ENCODE assay signal across 9 cellular contexts in the genomic region with DNA sequence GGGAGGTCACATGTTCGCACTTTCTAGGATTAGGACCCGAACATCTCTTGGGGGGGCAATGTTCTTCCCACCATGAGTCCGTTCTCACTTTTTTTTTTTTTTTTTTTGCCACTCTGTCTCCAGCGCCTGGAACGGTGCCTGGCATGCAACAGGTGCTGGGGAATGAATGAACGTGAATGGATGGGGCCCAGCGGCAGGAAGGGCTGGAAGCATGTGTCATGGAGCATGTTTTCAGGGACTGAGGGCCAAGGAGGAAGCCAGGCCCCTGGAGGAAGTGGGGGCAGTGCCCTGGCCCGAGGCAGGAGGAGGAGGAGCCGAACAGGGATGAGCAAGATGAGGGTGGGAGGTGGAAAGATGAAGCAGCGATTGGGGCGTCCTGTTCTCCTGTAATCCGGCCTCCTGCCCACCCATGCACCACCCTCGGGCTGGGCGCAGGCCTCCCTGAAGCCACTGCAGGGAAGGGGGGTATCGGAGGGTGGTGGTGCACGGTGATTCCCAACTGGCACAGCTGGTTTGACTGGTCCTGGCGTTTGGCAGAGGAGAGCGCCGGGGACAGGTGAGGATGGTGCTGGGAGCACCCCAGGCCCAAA. TPM values are rescaled to one million over a fixed set of nuclear protein-coding genes. Genes with fewer than 3 reads are reported as not detected.
A peak's percentile ranks its signal among the peaks of the same experiment; 100 is the strongest.
DNase-seq lines count a peak whose midpoint lies in the region; ATAC-seq and TF ChIP-seq lines count a peak whose summit lies in the region.
"Had no signal": no experiment of that assay in that cellular context is flagged by ENCODE, and none has a peak within 500 bp of the region (broad histone marks: within the 10 kb centered on the region; RNA-seq: fewer than 3 reads in every experiment).

No MANE protein-coding gene starts in this region.

- TF ChIP-seq POLR2A in body of pancreas (IDR thresholded peaks at IDR 0.05) = no peak

- H3K18ac ChIP-seq in mesendoderm (ENCODE audit: low read length) = no peak overlapping the region

- no peak overlapping the region for H3K4me3 Mint-ChIP-seq in nephron progenitor cell
- H3K4me3 Mint-ChIP-seq: activated T-helper 1 cell treated with anti-CD3 and anti-CD28 coated beads, Interleukin-12 subunit alpha, Interleukin-12 subunit beta, Interleukin-2, Interleukin-4 antibody, amounts not matched to agents 30 ng/mL and 10 ng/mL and 1 ng/mL, durations not matched to agents 14 hours and 24 hours and 36 hours had no signal

- TF ChIP-seq CTCF in C4-2B (conservative IDR thresholded peaks at IDR 0.05) (no peak), body of pancreas (IDR thresholded peaks at IDR 0.05) (no peak), nephron progenitor cell (IDR thresholded peaks at IDR 0.05) (no peak)

- no peaks in the 10 kb centered on the region for H3K36me3 ChIP-seq in body of pancreas (replicated peaks in 1 of 2; ENCODE audit: insufficient read depth in 1 of 2, low read depth in 2 of 2)
- H3K36me3 ChIP-seq in mesendoderm (ENCODE audit: control insufficient read depth, insufficient read depth, low read length) = no peaks in the 10 kb centered on the region

- ATAC-seq in body of pancreas (peak; percentile 72), HG03442 (IDR thresholded peaks at IDR 0.05; ENCODE audit: unreplicated experiment) (no peak)

- intact Hi-C loops in body of pancreas (cut with DNase I) = no loop called here

- no peaks in the 10 kb centered on the region for H3K9me3 ChIP-seq in body of pancreas

- H3K4me1 ChIP-seq in body of pancreas (peaks cover 9% of the 10 kb centered on the region), mesendoderm (ENCODE audit: control insufficient read depth, low read depth, low read length) (no peaks in the 10 kb centered on the region)

- H3K56ac ChIP-seq in mesendoderm (ENCODE audit: low read length) = peak overlapping the region; percentile 56

- H3K9me3 Mint-ChIP-seq in nephron progenitor cell = no peaks in the 10 kb centered on the region
- H3K9me3 Mint-ChIP-seq: activated T-helper 1 cell treated with anti-CD3 and anti-CD28 coated beads, Interleukin-12 subunit alpha, Interleukin-12 subunit beta, Interleukin-2, Interleukin-4 antibody, amounts not matched to agents 30 ng/mL and 10 ng/mL and 1 ng/mL, durations not matched to agents 14 hours and 24 hours and 36 hours had no signal

- no peak overlapping the region for H2BK15ac ChIP-seq in mesendoderm (replicated peaks; ENCODE audit: low read depth)

- no peaks in the 10 kb centered on the region for H3K36me3 Mint-ChIP-seq in nephron progenitor cell (ENCODE audit: low read depth)

- H3K79me2 ChIP-seq in mesendoderm (ENCODE audit: control insufficient read depth, insufficient read depth, low read length) = no peaks in the 10 kb centered on the region

- no peak overlapping the region for H3K9ac ChIP-seq in mesendoderm (ENCODE audit: low read length)

- H3K27ac ChIP-seq in C4-2B (peak overlapping the region; percentile 85), body of pancreas (peak overlapping the region in 1 of 4 donors; percentile 7), mesendoderm (ENCODE audit: low read depth, low read length) (no peak overlapping the region)

- peak overlapping the region; percentile 1 for H3K4ac ChIP-seq in mesendoderm (ENCODE audit: low read depth, low read length)

- H3K4me1 Mint-ChIP-seq in nephron progenitor cell = peaks cover 13% of the 10 kb centered on the region

- H4K5ac ChIP-seq in mesendoderm (ENCODE audit: low read length) = no peak overlapping the region

- H4K8ac ChIP-seq in mesendoderm (ENCODE audit: low read depth, low read length) = no peak overlapping the region

- peak; percentile 19 for DNase-seq in LoVo (ENCODE audit: low spot score)
- DNase-seq in body of pancreas = peak; percentile 29 to 62 (median 46)
- peak; percentile 50 for DNase-seq in mesendoderm
- DNase-seq in nephron progenitor cell = no peak
- no peak for DNase-seq in germinal center (ENCODE audit: low spot score)
- DNase-seq in nucleus accumbens (lab: John Stamatoyannopoulos, UW) = no peak

- no peak overlapping the region for H3K23ac ChIP-seq in mesendoderm (ENCODE audit: low read length)

- no peak overlapping the region for H3K27ac Mint-ChIP-seq in nephron progenitor cell
- H3K27ac Mint-ChIP-seq: activated T-helper 1 cell treated with anti-CD3 and anti-CD28 coated beads, Interleukin-12 subunit alpha, Interleukin-12 subunit beta, Interleukin-2, Interleukin-4 antibody, amounts not matched to agents 30 ng/mL and 10 ng/mL and 1 ng/mL, durations not matched to agents 14 hours and 24 hours and 36 hours had no signal

- H3K4me2 ChIP-seq in mesendoderm (ENCODE audit: low read length) = no peak overlapping the region

- no peaks in the 10 kb centered on the region for H3K27me3 ChIP-seq in body of pancreas
- no peaks in the 10 kb centered on the region for H3K27me3 ChIP-seq in mesendoderm (ENCODE audit: insufficient read depth, low read length, poor library complexity)

- H2BK120ac ChIP-seq in mesendoderm (ENCODE audit: low read depth, low read length) = no peak overlapping the region

- H2AK5ac ChIP-seq in mesendoderm (ENCODE audit: low read length) = no peak overlapping the region

- 15 to 22% methylated on average over 14 to 19 of the region's 19 CpGs for WGBS in body of pancreas, 2 donors
- WGBS in mesendoderm (ENCODE audit: extremely low coverage, insufficient coverage, low lambda C conversion rate) = no CpG with 5 or more reads among the region's 19 CpGs

- H2BK5ac ChIP-seq in mesendoderm (ENCODE audit: low read length) = no peak overlapping the region

- no peaks in the 10 kb centered on the region for H3K79me1 ChIP-seq in mesendoderm (ENCODE audit: low read length)

- H3K4me3 ChIP-seq in body of pancreas = no peak overlapping the region
- no peak overlapping the region for H3K4me3 ChIP-seq in mesendoderm (ENCODE audit: low read length)

- H3K27me3 Mint-ChIP-seq in nephron progenitor cell (ENCODE audit: low read depth, poor library complexity) = peaks cover 23% of the 10 kb centered on the region

RNA-seq across cellular contexts. Expression of gene SULT2B1, which starts 8.8 kb away (rescaled TPM):
- total RNA-seq in body of pancreas = 1 to 10 TPM in 1 of 2 donors, not detected in 1; 1.0 TPM
- polyA plus RNA-seq in mesendoderm (2013, experiment 1 of 2) = 0.14 TPM
- 0.24 TPM for polyA plus RNA-seq in mesendoderm (2013, experiment 2 of 2)
- total RNA-seq: activated T-helper 1 cell treated with anti-CD3 and anti-CD28 coated beads, Interleukin-12 subunit alpha, Interleukin-12 subunit beta, Interleukin-2, Interleukin-4 antibody, amounts not matched to agents 30 ng/mL and 10 ng/mL and 1 ng/mL, durations not matched to agents 14 hours and 24 hours and 36 hours had no signal

RNA-seq across cellular contexts. Expression of gene LMTK3, which starts 31.6 kb away (rescaled TPM):
- total RNA-seq in body of pancreas = 1 to 10 TPM; 4.2 to 9.6 TPM
- 3.1 TPM for polyA plus RNA-seq in mesendoderm (2013, experiment 1 of 2)
- polyA plus RNA-seq in mesendoderm (2013, experiment 2 of 2) = 2.8 TPM

Comparison
In these comparisons a context has a peak if more than half of its experiments do, and no peak if none do; other contexts are left out.
1. DNase-seq: peak in LoVo (single experiment), body of pancreas (4 of 4) and mesendoderm (single experiment); none in nephron progenitor cell (single experiment), germinal center (single experiment) and nucleus accumbens (0 of 56).